ENCODE assay signal across 1 cellular context in genomic region chr7:141441837-141442627, GRCh38.
A peak's percentile ranks its signal among the peaks of the same experiment; 100 is the strongest.
TF ChIP-seq lines count a peak whose summit lies in the region.

No MANE protein-coding gene starts in this region.

TF ChIP-seq in K562, 482 proteins besides CTCF, POLR2A, EP300 and RAD21 (continued from another document):
- no peak for TF ChIP-seq HOMEZ (CRISPR knock-in tag; IDR thresholded peaks at IDR 0.05)
- TF ChIP-seq MAFG (tag; conservative IDR thresholded peaks at IDR 0.05), result no peak
- no peak for TF ChIP-seq ZNF146 (CRISPR knock-in tag; IDR thresholded peaks at IDR 0.05; ENCODE audit: unreplicated experiment)
- no peak for TF ChIP-seq CC2D1A (IDR thresholded peaks at IDR 0.05)
- TF ChIP-seq PRDM10 (IDR thresholded peaks at IDR 0.05; ENCODE audit: partially characterized antibody), result no peak
- no peak for TF ChIP-seq XRCC3 (IDR thresholded peaks at IDR 0.05)
- TF ChIP-seq ZNF445 (CRISPR knock-in tag; IDR thresholded peaks at IDR 0.05; ENCODE audit: low read depth), result no peak
- TF ChIP-seq GABPB1 (CRISPR knock-in tag; IDR thresholded peaks at IDR 0.05), result no peak
- no peak for TF ChIP-seq ATF4 (CRISPR knock-in tag; IDR thresholded peaks at IDR 0.05)
- TF ChIP-seq USF2 (CRISPR knock-in tag; IDR thresholded peaks at IDR 0.05), result peak; percentile 25; the same call in 1 of the 2 replicates
- TF ChIP-seq, protein P1, sequence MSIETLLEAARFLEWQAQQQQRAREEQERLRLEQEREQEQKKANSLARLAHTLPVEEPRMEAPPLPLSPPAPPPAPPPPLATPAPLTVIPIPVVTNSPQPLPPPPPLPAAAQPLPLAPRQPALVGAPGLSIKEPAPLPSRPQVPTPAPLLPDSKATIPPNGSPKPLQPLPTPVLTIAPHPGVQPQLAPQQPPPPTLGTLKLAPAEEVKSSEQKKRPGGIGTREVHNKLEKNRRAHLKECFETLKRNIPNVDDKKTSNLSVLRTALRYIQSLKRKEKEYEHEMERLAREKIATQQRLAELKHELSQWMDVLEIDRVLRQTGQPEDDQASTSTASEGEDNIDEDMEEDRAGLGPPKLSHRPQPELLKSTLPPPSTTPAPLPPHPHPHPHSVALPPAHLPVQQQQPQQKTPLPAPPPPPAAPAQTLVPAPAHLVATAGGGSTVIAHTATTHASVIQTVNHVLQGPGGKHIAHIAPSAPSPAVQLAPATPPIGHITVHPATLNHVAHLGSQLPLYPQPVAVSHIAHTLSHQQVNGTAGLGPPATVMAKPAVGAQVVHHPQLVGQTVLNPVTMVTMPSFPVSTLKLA (conservative IDR thresholded peaks at IDR 0.05), result no peak
- TF ChIP-seq, protein P2, sequence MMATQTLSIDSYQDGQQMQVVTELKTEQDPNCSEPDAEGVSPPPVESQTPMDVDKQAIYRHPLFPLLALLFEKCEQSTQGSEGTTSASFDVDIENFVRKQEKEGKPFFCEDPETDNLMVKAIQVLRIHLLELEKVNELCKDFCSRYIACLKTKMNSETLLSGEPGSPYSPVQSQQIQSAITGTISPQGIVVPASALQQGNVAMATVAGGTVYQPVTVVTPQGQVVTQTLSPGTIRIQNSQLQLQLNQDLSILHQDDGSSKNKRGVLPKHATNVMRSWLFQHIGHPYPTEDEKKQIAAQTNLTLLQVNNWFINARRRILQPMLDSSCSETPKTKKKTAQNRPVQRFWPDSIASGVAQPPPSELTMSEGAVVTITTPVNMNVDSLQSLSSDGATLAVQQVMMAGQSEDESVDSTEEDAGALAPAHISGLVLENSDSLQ (IDR thresholded peaks at IDR 0.05), result peak; percentile 56
- no peak for TF ChIP-seq THAP7 (CRISPR knock-in tag; IDR thresholded peaks at IDR 0.05)
- TF ChIP-seq PPARD (CRISPR knock-in tag; IDR thresholded peaks at IDR 0.05), result no peak
- TF ChIP-seq ZNF699 (CRISPR knock-in tag; IDR thresholded peaks at IDR 0.05; ENCODE audit: insufficient replicate concordance), result no peak
